11 cellular contexts compared by ENCODE assay signal in the genomic region with DNA sequence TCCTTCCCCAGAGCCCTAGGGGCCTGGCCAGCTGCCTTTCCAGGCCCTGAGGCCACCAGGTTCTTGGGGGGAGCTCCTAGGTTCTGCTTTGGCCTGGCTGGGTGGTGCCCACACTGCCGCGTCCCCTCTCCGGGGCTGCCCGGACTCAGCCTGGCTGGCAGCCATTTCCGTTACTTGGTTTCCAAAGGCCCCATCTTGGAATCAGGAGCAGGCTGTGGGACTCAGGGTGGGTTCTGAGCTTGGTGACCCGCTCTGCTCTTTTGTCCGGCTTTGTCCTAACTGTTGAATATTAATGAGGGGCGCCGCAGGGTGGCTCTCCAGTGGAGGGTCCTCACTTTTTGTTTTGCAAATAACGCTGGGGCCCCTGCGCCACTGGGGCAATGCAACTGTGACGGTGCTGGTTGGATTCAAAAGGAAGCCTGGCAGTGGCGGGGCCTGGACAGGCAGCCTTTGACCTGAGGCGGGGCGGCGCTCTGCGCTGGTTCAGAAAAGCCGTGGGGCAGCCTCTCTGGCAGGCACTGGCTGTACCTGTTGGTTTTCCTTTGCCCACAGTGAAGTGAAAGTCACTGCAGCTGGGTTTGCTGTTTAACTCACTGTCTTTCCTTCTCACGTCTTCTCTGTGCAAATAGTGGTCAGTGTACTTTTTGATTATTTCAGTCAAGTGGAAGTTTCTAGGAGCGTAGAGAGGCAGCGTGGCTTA. TPM values are rescaled to one million over a fixed set of nuclear protein-coding genes. Genes with fewer than 3 reads are reported as not detected.
DNase-seq lines count a peak whose midpoint lies in the region; ATAC-seq and TF ChIP-seq lines count a peak whose summit lies in the region.
"Had no signal": no experiment of that assay in that cellular context is flagged by ENCODE, and none has a peak within 500 bp of the region (broad histone marks: within the 10 kb centered on the region; RNA-seq: fewer than 3 reads in every experiment).

No MANE protein-coding gene starts in this region.

- no peak overlapping the region for H3K4me3 ChIP-seq in endocrine pancreas (ENCODE audit: control insufficient read depth, insufficient read depth, low read length)
- H3K4me3 ChIP-seq in lung: no peak overlapping the region
- H3K4me3 ChIP-seq in thoracic aorta: peak overlapping the region; percentile 53
- H3K4me3 ChIP-seq: A549 had no signal

- H3K9ac ChIP-seq in endocrine pancreas (ENCODE audit: control insufficient read depth, insufficient read depth, low read length): peak overlapping the region; percentile 38

- H3K9me3 Mint-ChIP-seq in activated CD8-positive, alpha-beta T cell treated with anti-CD3 and anti-CD28 coated beads for 36 hours: no peaks in the 10 kb centered on the region
- no peaks in the 10 kb centered on the region for H3K9me3 Mint-ChIP-seq in activated CD8-positive, alpha-beta T cell treated with anti-CD3 and anti-CD28 coated beads, Interleukin-2, amount 10 ng/mL, durations not matched to agents 7 days and 5 days (ENCODE audit: insufficient read depth)

- H3K27ac ChIP-seq in lung (ENCODE audit: low read depth in 1 of 2, low read length in 1 of 2) (peak overlapping the region in 1 of 2 donors; percentile 81), thoracic aorta (peak overlapping the region; percentile 23 to 36)
- H3K27ac ChIP-seq: A549 had no signal

- peak overlapping the region; percentile 5 for H3K27ac Mint-ChIP-seq in activated CD8-positive, alpha-beta T cell treated with anti-CD3 and anti-CD28 coated beads for 36 hours
- no peak overlapping the region for H3K27ac Mint-ChIP-seq in activated CD8-positive, alpha-beta T cell treated with anti-CD3 and anti-CD28 coated beads, Interleukin-2, amount 10 ng/mL, durations not matched to agents 7 days and 5 days

- H3K4me3 Mint-ChIP-seq in activated CD8-positive, alpha-beta T cell treated with anti-CD3 and anti-CD28 coated beads for 36 hours: no peak overlapping the region
- H3K4me3 Mint-ChIP-seq in activated CD8-positive, alpha-beta T cell treated with anti-CD3 and anti-CD28 coated beads, Interleukin-2, amount 10 ng/mL, durations not matched to agents 7 days and 5 days: no peak overlapping the region

- H3K4me1 ChIP-seq in endocrine pancreas (ENCODE audit: control insufficient read depth, insufficient read depth, low read length): no peaks in the 10 kb centered on the region
- H3K4me1 ChIP-seq in lung (ENCODE audit: control insufficient read depth in 2 of 2, insufficient read depth in 2 of 2, low read length in 2 of 2): peaks cover 20 to 58% of the 10 kb centered on the region in 2 donors
- peaks cover 54 to 96% of the 10 kb centered on the region in 2 donors for H3K4me1 ChIP-seq in thoracic aorta (ENCODE audit: control insufficient read depth in 1 of 2, low read depth in 2 of 2)
- H3K4me1 ChIP-seq: A549 had no signal

- H3K36me3 ChIP-seq in endocrine pancreas (ENCODE audit: control insufficient read depth, insufficient read depth, low read length) (no peaks in the 10 kb centered on the region), lung (ENCODE audit: control insufficient read depth in 2 of 2, insufficient read depth in 2 of 2, low read length in 2 of 2) (no peaks in the 10 kb centered on the region), thoracic aorta (no peaks in the 10 kb centered on the region)

- no peak for ATAC-seq in activated CD8-positive, alpha-beta T cell treated with anti-CD3 and anti-CD28 coated beads for 36 hours
- no peak for ATAC-seq in activated CD8-positive, alpha-beta T cell treated with anti-CD3 and anti-CD28 coated beads, Interleukin-2, amount 10 ng/mL, durations not matched to agents 7 days and 5 days
- peak; percentile 30 for ATAC-seq in lung (ENCODE audit: insufficient read depth, low FRiP score)
- no peak for ATAC-seq in thoracic aorta (ENCODE audit: insufficient number of reproducible peaks, low FRiP score, low read depth)
- ATAC-seq in GM21447 (IDR thresholded peaks at IDR 0.05; ENCODE audit: unreplicated experiment): no peak
- ATAC-seq: A549 had no signal

- WGBS in lung, 2 donors: 59 to 74% methylated on average over 21 of the region's 21 CpGs

- H3K27me3 ChIP-seq in endocrine pancreas (ENCODE audit: control insufficient read depth, insufficient read depth, low read length): no peaks in the 10 kb centered on the region
- H3K27me3 ChIP-seq in lung (ENCODE audit: control insufficient read depth, insufficient read depth): no peaks in the 10 kb centered on the region
- no peaks in the 10 kb centered on the region for H3K27me3 ChIP-seq in thoracic aorta (replicated peaks; ENCODE audit: insufficient read depth)

- POLR2A ChIA-PET in activated CD8-positive, alpha-beta T cell treated with anti-CD3 and anti-CD28 coated beads for 36 hours (lab: Charles Lee): no interaction called here
- POLR2A ChIA-PET in activated CD8-positive, alpha-beta T cell treated with anti-CD3 and anti-CD28 coated beads, Interleukin-2, amount 10 ng/mL, durations not matched to agents 7 days and 5 days (lab: Charles Lee): no interaction called here

- H3K27me3 Mint-ChIP-seq in activated CD8-positive, alpha-beta T cell treated with anti-CD3 and anti-CD28 coated beads for 36 hours: no peaks in the 10 kb centered on the region
- no peaks in the 10 kb centered on the region for H3K27me3 Mint-ChIP-seq in activated CD8-positive, alpha-beta T cell treated with anti-CD3 and anti-CD28 coated beads, Interleukin-2, amount 10 ng/mL, durations not matched to agents 7 days and 5 days (ENCODE audit: low read depth)

- DNase-seq in activated CD8-positive, alpha-beta T cell treated with anti-CD3 and anti-CD28 coated beads for 36 hours: no peak
- no peak for DNase-seq in activated CD8-positive, alpha-beta T cell treated with anti-CD3 and anti-CD28 coated beads, Interleukin-2, amount 10 ng/mL, durations not matched to agents 7 days and 5 days
- DNase-seq in lung (ENCODE audit: low spot score): no peak
- DNase-seq in thoracic aorta (ENCODE audit: low spot score): no peak
- no peak for DNase-seq in NCI-H1048 (lab: John Stamatoyannopoulos, UW)
- no peak for DNase-seq in midbrain (lab: John Stamatoyannopoulos, UW)
- DNase-seq: KBM-7, NCI-H446 had no signal

- CTCF ChIA-PET in activated CD8-positive, alpha-beta T cell treated with anti-CD3 and anti-CD28 coated beads for 36 hours (lab: Charles Lee): interaction anchor here (1.3 kb wide), 1 partner anchor 12 kb away, joined by 3 read pairs; no protein-coding TSS in a partner anchor
- CTCF ChIA-PET in activated CD8-positive, alpha-beta T cell treated with anti-CD3 and anti-CD28 coated beads, Interleukin-2, amount 10 ng/mL, durations not matched to agents 7 days and 5 days (lab: Charles Lee): no interaction called here

- H3K4me1 Mint-ChIP-seq in activated CD8-positive, alpha-beta T cell treated with anti-CD3 and anti-CD28 coated beads for 36 hours (ENCODE audit: low read depth): peaks cover 73% of the 10 kb centered on the region
- peaks cover 31% of the 10 kb centered on the region for H3K4me1 Mint-ChIP-seq in activated CD8-positive, alpha-beta T cell treated with anti-CD3 and anti-CD28 coated beads, Interleukin-2, amount 10 ng/mL, durations not matched to agents 7 days and 5 days (ENCODE audit: low read depth)

- intact Hi-C loops in activated CD8-positive, alpha-beta T cell treated with anti-CD3 and anti-CD28 coated beads for 36 hours (cut with micrococcal nuclease): no loop called here

- H3K9me3 ChIP-seq in endocrine pancreas (ENCODE audit: control insufficient read depth, low read length): no peaks in the 10 kb centered on the region
- H3K9me3 ChIP-seq in lung (ENCODE audit: control insufficient read depth in 2 of 2, insufficient read depth in 1 of 2, low read length in 1 of 2): no peaks in the 10 kb centered on the region
- H3K9me3 ChIP-seq in thoracic aorta: no peaks in the 10 kb centered on the region
- H3K9me3 ChIP-seq: A549 had no signal

- TF ChIP-seq CTCF in activated CD8-positive, alpha-beta T cell treated with anti-CD3 and anti-CD28 coated beads for 36 hours (IDR thresholded peaks at IDR 0.05): no peak
- TF ChIP-seq CTCF in lung (IDR thresholded peaks at IDR 0.05; ENCODE audit: control extremely low read depth, extremely low read depth): no peak
- TF ChIP-seq CTCF in thoracic aorta (IDR thresholded peaks at IDR 0.05): no peak

- H3K36me3 Mint-ChIP-seq in activated CD8-positive, alpha-beta T cell treated with anti-CD3 and anti-CD28 coated beads for 36 hours (ENCODE audit: low read depth): peaks cover 8% of the 10 kb centered on the region
- peaks cover 30% of the 10 kb centered on the region for H3K36me3 Mint-ChIP-seq in activated CD8-positive, alpha-beta T cell treated with anti-CD3 and anti-CD28 coated beads, Interleukin-2, amount 10 ng/mL, durations not matched to agents 7 days and 5 days (ENCODE audit: low read depth)

RNA-seq across cellular contexts. Expression of gene SKI, which starts 20.2 kb away (rescaled TPM):
- total RNA-seq in activated CD8-positive, alpha-beta T cell treated with anti-CD3 and anti-CD28 coated beads for 36 hours: 10 to 100 TPM; 27.5 to 28.3 TPM
- total RNA-seq in activated CD8-positive, alpha-beta T cell treated with anti-CD3 and anti-CD28 coated beads, Interleukin-2, amount 10 ng/mL, durations not matched to agents 7 days and 5 days: 10 to 100 TPM; 41.2 to 41.4 TPM
- total RNA-seq in lung (10 to 100 TPM; 47.7 to 90.7 TPM), thoracic aorta (100 to 1,000 TPM; 135 to 138 TPM)
- polyA plus RNA-seq in lung: 10 to 100 TPM; 17.1 to 33.8 TPM

RNA-seq across cellular contexts. Expression of gene FAAP20, which starts 53.7 kb away (rescaled TPM):
- total RNA-seq in activated CD8-positive, alpha-beta T cell treated with anti-CD3 and anti-CD28 coated beads for 36 hours: 10 to 100 TPM; 64.7 to 71.7 TPM
- total RNA-seq in activated CD8-positive, alpha-beta T cell treated with anti-CD3 and anti-CD28 coated beads, Interleukin-2, amount 10 ng/mL, durations not matched to agents 7 days and 5 days: 10 to 100 TPM; 69.7 to 74.4 TPM
- 10 to 100 TPM; 16.8 to 71.6 TPM for total RNA-seq in lung
- polyA plus RNA-seq in lung: 10 to 100 TPM; 65.2 to 87.9 TPM
- 10 to 100 TPM; 29.1 to 52.6 TPM for total RNA-seq in thoracic aorta
